26 cellular contexts compared by ENCODE assay signal in the genomic region with DNA sequence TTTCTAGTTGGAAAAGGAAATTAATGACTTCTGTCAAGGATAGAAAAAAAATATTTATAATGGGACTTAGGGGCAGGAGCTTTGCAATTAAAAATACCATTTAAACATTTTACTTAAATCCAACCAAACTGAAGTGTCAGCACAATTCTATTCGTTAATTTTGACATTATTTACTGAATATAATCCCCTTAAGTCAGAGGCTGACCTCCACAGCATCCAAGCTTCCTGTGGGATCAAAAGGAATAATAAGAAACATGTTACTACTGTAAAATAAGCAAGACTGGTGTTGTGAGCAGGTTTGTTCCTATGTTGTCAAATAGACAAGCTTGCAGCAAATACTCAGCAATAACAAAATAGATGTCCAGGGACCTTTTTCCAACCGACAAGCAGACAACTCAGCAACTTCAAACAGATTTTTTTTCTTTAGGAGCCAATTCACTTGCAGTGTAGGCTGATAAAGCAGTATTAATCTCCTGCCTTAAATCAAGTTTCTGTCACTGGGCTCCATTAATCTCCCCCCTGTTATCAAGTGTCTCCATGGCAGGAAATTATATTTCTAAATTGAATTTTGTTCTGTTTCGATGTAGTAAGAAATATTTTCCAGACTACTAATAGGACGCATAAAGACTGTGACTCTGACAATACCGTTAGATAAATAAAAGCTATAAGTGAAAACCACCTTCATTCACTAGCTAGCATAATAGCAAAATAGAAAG.
"Had no signal": no experiment of that assay in that cellular context is flagged by ENCODE, and none has a peak within 500 bp of the region (broad histone marks: within the 10 kb centered on the region; RNA-seq: fewer than 3 reads in every experiment).

No MANE protein-coding gene starts in this region.

- ATAC-seq: activated T-cell treated with anti-CD3 and anti-CD28 coated beads, Interleukin-2, amount 50 U/mL, for 4 hours; gastrocnemius medialis; heart left ventricle; left lobe of liver; mucosa of descending colon; sciatic nerve; stimulated activated naive CD8-positive, alpha-beta T cell treated with anti-CD3 and anti-CD28 coated beads, Interleukin-15, amount 100 ng/mL, for 72 hours had no signal

- H3K27me3 Mint-ChIP-seq: activated CD4-positive, alpha-beta T cell treated with anti-CD3 and anti-CD28 coated beads, Interleukin-2, amount 10 ng/mL, durations not matched to agents 7 days and 5 days; naive B cell; stimulated activated naive CD8-positive, alpha-beta T cell treated with anti-CD3 and anti-CD28 coated beads, Interleukin-15, amount 100 ng/mL, for 72 hours had no signal

- H3K9me3 Mint-ChIP-seq: activated naive CD4-positive, alpha-beta T cell treated with anti-CD3 and anti-CD28 coated beads for 36 hours; activated T-cell treated with anti-CD3 and anti-CD28 coated beads, Interleukin-2, amount 50 U/mL, for 4 hours; endodermal cell; naive B cell; stimulated activated naive CD8-positive, alpha-beta T cell treated with anti-CD3 and anti-CD28 coated beads, Interleukin-15, amount 100 ng/mL, for 72 hours had no signal

- H3K4me3 Mint-ChIP-seq: activated CD4-positive, alpha-beta T cell treated with anti-CD3 and anti-CD28 coated beads, Interleukin-2, amount 10 ng/mL, durations not matched to agents 7 days and 5 days; activated naive CD4-positive, alpha-beta T cell treated with anti-CD3 and anti-CD28 coated beads for 36 hours; activated T-cell treated with anti-CD3 and anti-CD28 coated beads, Interleukin-2, amount 50 U/mL, for 4 hours; brain; endodermal cell; naive B cell; neural progenitor cell; stimulated activated naive CD8-positive, alpha-beta T cell treated with anti-CD3 and anti-CD28 coated beads, Interleukin-15, amount 100 ng/mL, for 72 hours had no signal

- H3K36me3 ChIP-seq: gastrocnemius medialis, heart left ventricle, neural progenitor cell, ovary had no signal

- H3K4me3 ChIP-seq: gastrocnemius medialis, heart left ventricle, mucosa of descending colon, neural progenitor cell, ovary, smooth muscle cell had no signal

- H3K36me3 Mint-ChIP-seq: brain, naive B cell, neural progenitor cell had no signal

- FAIRE-seq: colon, kidney, TTC549 had no signal

- H3K27me3 ChIP-seq: gastrocnemius medialis, heart left ventricle, neural progenitor cell, ovary had no signal

- H3K4me2 ChIP-seq: neural progenitor cell, smooth muscle cell had no signal

- H3K27ac Mint-ChIP-seq: activated CD4-positive, alpha-beta T cell treated with anti-CD3 and anti-CD28 coated beads, Interleukin-2, amount 10 ng/mL, durations not matched to agents 7 days and 5 days; activated naive CD4-positive, alpha-beta T cell treated with anti-CD3 and anti-CD28 coated beads for 36 hours; endodermal cell; naive B cell; stimulated activated naive CD8-positive, alpha-beta T cell treated with anti-CD3 and anti-CD28 coated beads, Interleukin-15, amount 100 ng/mL, for 72 hours; T-helper 2 cell treated with Interferon-gamma antibody and Interleukin-4, amounts not matched to agents 5 μg/mL and 100 μg/mL, for 36 hours had no signal

- DNase-seq: activated CD4-positive, alpha-beta T cell treated with anti-CD3 and anti-CD28 coated beads, Interleukin-2, amount 10 ng/mL, durations not matched to agents 7 days and 5 days; activated CD8-positive, alpha-beta memory T cell treated with anti-CD3 and anti-CD28 coated beads, Interleukin-2, amount 50 U/mL, for 4 hours; activated naive CD4-positive, alpha-beta T cell treated with anti-CD3 and anti-CD28 coated beads for 36 hours; activated T-cell treated with anti-CD3 and anti-CD28 coated beads, Interleukin-2, amount 50 U/mL, for 4 hours; anterior cingulate cortex; caudate nucleus; endodermal cell; erythroblast; gastrocnemius medialis; heart left ventricle; kidney; mammary epithelial cell; mucosa of descending colon; naive B cell; ovary; stimulated activated CD4-positive, alpha-beta T cell treated with anti-CD3 and anti-CD28 coated beads, Interleukin-4, amount 100 ng/mL, for 1 hour; stimulated activated naive CD8-positive, alpha-beta T cell treated with anti-CD3 and anti-CD28 coated beads, Interleukin-15, amount 100 ng/mL, for 72 hours; trophoblast cell had no signal

- H3K4me1 ChIP-seq: gastrocnemius medialis had no signal

- H3K9me3 ChIP-seq: gastrocnemius medialis, heart left ventricle, mucosa of descending colon, ovary had no signal

- H3K27ac ChIP-seq: gastrocnemius medialis, heart left ventricle, neural progenitor cell, ovary had no signal
